In the genomic region with DNA sequence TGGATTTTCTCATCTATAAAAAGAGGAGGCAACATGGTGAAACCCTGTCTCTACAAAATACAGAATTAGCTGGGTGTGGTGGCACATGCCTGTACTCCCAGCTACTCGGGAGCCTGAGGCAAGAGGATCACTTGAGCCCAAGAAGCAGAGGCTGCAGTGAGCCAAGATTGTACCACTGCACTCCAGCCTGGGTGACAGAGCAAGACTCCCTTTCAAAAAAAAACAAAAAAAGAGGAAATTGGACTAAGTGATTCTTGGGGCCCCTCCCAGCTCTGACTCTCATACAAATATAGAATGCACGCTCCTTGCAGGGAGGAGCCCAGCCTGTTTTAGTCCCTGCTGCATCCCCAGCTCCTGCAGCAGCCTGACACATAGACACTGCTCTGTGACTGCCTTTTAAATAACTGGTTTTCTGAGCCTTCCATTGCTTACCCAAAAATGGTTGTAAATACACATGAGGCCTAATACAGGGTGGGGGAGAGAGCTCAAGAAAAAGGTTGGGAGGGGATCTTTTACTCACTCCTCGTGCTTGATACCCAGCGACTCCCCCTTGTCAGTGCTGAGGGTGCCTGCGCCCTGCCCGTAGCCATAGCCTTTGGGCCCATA, we compare ENCODE assay signal across 1 cellular context.
TF ChIP-seq lines count a peak whose summit lies in the region.

No MANE protein-coding gene starts in this region.

TF ChIP-seq in WTC11, 78 proteins besides CTCF, POLR2A, EP300 and RAD21 (continued from another document):
- TF ChIP-seq, protein P1, sequence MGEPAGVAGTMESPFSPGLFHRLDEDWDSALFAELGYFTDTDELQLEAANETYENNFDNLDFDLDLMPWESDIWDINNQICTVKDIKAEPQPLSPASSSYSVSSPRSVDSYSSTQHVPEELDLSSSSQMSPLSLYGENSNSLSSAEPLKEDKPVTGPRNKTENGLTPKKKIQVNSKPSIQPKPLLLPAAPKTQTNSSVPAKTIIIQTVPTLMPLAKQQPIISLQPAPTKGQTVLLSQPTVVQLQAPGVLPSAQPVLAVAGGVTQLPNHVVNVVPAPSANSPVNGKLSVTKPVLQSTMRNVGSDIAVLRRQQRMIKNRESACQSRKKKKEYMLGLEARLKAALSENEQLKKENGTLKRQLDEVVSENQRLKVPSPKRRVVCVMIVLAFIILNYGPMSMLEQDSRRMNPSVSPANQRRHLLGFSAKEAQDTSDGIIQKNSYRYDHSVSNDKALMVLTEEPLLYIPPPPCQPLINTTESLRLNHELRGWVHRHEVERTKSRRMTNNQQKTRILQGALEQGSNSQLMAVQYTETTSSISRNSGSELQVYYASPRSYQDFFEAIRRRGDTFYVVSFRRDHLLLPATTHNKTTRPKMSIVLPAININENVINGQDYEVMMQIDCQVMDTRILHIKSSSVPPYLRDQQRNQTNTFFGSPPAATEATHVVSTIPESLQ (CRISPR knock-in tag; IDR thresholded peaks at IDR 0.05), result no peak
- TF ChIP-seq ZNF232 (CRISPR knock-in tag; IDR thresholded peaks at IDR 0.05), result no peak
- TF ChIP-seq, protein P2, sequence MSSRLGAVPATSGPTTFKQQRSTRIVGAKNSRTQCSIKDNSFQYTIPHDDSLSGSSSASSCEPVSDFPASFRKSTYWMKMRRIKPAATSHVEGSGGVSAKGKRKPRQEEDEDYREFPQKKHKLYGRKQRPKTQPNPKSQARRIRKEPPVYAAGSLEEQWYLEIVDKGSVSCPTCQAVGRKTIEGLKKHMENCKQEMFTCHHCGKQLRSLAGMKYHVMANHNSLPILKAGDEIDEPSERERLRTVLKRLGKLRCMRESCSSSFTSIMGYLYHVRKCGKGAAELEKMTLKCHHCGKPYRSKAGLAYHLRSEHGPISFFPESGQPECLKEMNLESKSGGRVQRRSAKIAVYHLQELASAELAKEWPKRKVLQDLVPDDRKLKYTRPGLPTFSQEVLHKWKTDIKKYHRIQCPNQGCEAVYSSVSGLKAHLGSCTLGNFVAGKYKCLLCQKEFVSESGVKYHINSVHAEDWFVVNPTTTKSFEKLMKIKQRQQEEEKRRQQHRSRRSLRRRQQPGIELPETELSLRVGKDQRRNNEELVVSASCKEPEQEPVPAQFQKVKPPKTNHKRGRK (CRISPR knock-in tag; IDR thresholded peaks at IDR 0.05; ENCODE audit: borderline replicate concordance), result no peak
- TF ChIP-seq SMAD3 (CRISPR knock-in tag; IDR thresholded peaks at IDR 0.05; ENCODE audit: borderline replicate concordance), result no peak
- TF ChIP-seq, protein P3, sequence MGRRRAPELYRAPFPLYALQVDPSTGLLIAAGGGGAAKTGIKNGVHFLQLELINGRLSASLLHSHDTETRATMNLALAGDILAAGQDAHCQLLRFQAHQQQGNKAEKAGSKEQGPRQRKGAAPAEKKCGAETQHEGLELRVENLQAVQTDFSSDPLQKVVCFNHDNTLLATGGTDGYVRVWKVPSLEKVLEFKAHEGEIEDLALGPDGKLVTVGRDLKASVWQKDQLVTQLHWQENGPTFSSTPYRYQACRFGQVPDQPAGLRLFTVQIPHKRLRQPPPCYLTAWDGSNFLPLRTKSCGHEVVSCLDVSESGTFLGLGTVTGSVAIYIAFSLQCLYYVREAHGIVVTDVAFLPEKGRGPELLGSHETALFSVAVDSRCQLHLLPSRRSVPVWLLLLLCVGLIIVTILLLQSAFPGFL (CRISPR knock-in tag; IDR thresholded peaks at IDR 0.05; ENCODE audit: borderline replicate concordance), result no peak
TF ChIP-seq in WTC11: peak in this region for 0.
